ENCODE assay signal across 1 cellular context in the genomic region with DNA sequence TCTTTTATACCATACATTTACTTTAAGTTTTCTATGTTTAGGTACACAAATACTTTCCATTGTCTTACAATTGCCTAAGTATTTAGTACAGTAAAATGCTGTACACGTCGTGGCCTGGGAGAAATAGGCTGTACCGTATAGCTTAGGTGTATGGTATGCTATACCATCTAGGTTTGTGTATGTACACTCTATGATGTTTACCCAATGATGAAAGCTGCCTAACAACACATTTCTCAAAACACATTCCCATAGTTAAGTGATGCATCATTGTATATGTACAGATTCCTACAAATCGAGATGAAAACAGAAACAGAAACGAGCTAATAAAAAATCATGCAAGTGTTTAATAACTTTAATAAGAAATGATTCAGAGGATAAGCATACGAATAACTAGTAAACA.
TF ChIP-seq lines count a peak whose summit lies in the region.

No MANE protein-coding gene starts in this region.

TF ChIP-seq in A549, 52 proteins besides CTCF, POLR2A, EP300 and RAD21 (continued from another document):
- TF ChIP-seq, protein P1, sequence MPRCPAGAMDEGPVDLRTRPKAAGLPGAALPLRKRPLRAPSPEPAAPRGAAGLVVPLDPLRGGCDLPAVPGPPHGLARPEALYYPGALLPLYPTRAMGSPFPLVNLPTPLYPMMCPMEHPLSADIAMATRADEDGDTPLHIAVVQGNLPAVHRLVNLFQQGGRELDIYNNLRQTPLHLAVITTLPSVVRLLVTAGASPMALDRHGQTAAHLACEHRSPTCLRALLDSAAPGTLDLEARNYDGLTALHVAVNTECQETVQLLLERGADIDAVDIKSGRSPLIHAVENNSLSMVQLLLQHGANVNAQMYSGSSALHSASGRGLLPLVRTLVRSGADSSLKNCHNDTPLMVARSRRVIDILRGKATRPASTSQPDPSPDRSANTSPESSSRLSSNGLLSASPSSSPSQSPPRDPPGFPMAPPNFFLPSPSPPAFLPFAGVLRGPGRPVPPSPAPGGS (IDR thresholded peaks at IDR 0.05) = no peak
- TF ChIP-seq, protein P2, sequence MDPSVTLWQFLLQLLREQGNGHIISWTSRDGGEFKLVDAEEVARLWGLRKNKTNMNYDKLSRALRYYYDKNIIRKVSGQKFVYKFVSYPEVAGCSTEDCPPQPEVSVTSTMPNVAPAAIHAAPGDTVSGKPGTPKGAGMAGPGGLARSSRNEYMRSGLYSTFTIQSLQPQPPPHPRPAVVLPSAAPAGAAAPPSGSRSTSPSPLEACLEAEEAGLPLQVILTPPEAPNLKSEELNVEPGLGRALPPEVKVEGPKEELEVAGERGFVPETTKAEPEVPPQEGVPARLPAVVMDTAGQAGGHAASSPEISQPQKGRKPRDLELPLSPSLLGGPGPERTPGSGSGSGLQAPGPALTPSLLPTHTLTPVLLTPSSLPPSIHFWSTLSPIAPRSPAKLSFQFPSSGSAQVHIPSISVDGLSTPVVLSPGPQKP (IDR thresholded peaks at IDR 0.05; ENCODE audit: low read depth, low read length) = no peak
- TF ChIP-seq MAFK (IDR thresholded peaks at IDR 0.05; ENCODE audit: partially characterized antibody) (no peak), FOXS1 (CRISPR knock-in tag; IDR thresholded peaks at IDR 0.05) (no peak), HDAC2 (IDR thresholded peaks at IDR 0.05) (no peak)
- TF ChIP-seq, protein P3, sequence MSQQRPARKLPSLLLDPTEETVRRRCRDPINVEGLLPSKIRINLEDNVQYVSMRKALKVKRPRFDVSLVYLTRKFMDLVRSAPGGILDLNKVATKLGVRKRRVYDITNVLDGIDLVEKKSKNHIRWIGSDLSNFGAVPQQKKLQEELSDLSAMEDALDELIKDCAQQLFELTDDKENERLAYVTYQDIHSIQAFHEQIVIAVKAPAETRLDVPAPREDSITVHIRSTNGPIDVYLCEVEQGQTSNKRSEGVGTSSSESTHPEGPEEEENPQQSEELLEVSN (IDR thresholded peaks at IDR 0.05; ENCODE audit: borderline replicate concordance, low read depth) = no peak
- TF ChIP-seq, protein P4, sequence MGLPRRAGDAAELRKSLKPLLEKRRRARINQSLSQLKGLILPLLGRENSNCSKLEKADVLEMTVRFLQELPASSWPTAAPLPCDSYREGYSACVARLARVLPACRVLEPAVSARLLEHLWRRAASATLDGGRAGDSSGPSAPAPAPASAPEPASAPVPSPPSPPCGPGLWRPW (IDR thresholded peaks at IDR 0.05) = no peak
